Comparison of ENCODE assay signal across 18 cellular contexts in genomic region chr2:69185807-69186206, GRCh38.
DNase-seq lines count a peak whose midpoint lies in the region; ATAC-seq, FAIRE-seq and TF ChIP-seq lines count a peak whose summit lies in the region.
"Had no signal": no experiment of that assay in that cellular context is flagged by ENCODE, and none has a peak within 500 bp of the region (broad histone marks: within the 10 kb centered on the region; RNA-seq: fewer than 3 reads in every experiment).

No MANE protein-coding gene starts in this region.

- no peak for TF ChIP-seq CTCF in lower leg skin (IDR thresholded peaks at IDR 0.05)
- TF ChIP-seq CTCF in gastrocnemius medialis (IDR thresholded peaks at IDR 0.05 in 4 of 5, conservative IDR thresholded peaks at IDR 0.05 in 1 of 5): no peak

- ATAC-seq in HG02970 (IDR thresholded peaks at IDR 0.05; ENCODE audit: low FRiP score, unreplicated experiment): no peak
- ATAC-seq in gastrocnemius medialis: no peak
- ATAC-seq: heart right ventricle; stimulated activated memory B cell treated with anti-CD40 and anti-IgM and Interleukin-4, amounts not matched to agents 10 μg/mL and 1 μg/mL and 100 μg/mL, for 72 hours had no signal

- intact Hi-C loops in lower leg skin (cut with DNase I; ENCODE audit: low total_unique reads) (no loop called here), gastrocnemius medialis (cut with DNase I; ENCODE audit: low total_unique reads) (no loop called here)

- H3K4me1 ChIP-seq in gastrocnemius medialis: peaks cover 0 to 3% of the 10 kb centered on the region in 2 donors
- H3K4me1 ChIP-seq: BLaER1 had no signal

- 43 to 48% methylated on average over 7 of the region's 7 CpGs for WGBS in lower leg skin, 2 donors

- TF ChIP-seq POLR2A in lower leg skin (IDR thresholded peaks at IDR 0.05) (no peak), gastrocnemius medialis (IDR thresholded peaks at IDR 0.05) (no peak)

- no peak overlapping the region for H3K27ac ChIP-seq in gastrocnemius medialis
- H3K27ac ChIP-seq: BLaER1, heart right ventricle, WERI-Rb-1 had no signal

- H3K4me3 ChIP-seq in lower leg skin (ENCODE audit: low read depth, poor library complexity, severe bottlenecking) (no peak overlapping the region), gastrocnemius medialis (no peak overlapping the region)
- H3K4me3 ChIP-seq: BLaER1, heart right ventricle had no signal

- no peaks in the 10 kb centered on the region for H3K27me3 ChIP-seq in gastrocnemius medialis
- H3K27me3 ChIP-seq: BLaER1, heart right ventricle had no signal

- in situ Hi-C loops in gastrocnemius medialis (cut with MboI; ENCODE audit: low sequenced_read_pairs in 4 of 4): no loop called here

- H3K36me3 ChIP-seq in gastrocnemius medialis: no peaks in the 10 kb centered on the region
- H3K36me3 ChIP-seq: BLaER1 had no signal

- DNase-seq in Daoy (ENCODE audit: low read depth) (peak; percentile 86), HTR-8/SVneo (ENCODE audit: insufficient read length, low spot score) (peak; percentile 45), RKO (ENCODE audit: low spot score) (peak; percentile 27), fibroblast of gingiva (ENCODE audit: low read depth) (peak; percentile 14), lower leg skin (ENCODE audit: low spot score in 2 of 2) (no peak), amygdala (lab: John Stamatoyannopoulos, UW) (no peak), gastrocnemius medialis (no peak)
- DNase-seq: activated naive CD4-positive, alpha-beta T cell treated with Interleukin-2 at 50 U/mL for 16 hours; central memory CD4-positive, alpha-beta T cell; heart right ventricle; kidney glomerular epithelial cell; naive B cell; stimulated activated CD4-positive, alpha-beta T cell treated with anti-CD3 and anti-CD28 coated beads, Interleukin-4, amount 100 ng/mL, for 4 hours; WERI-Rb-1 had no signal

- no peaks in the 10 kb centered on the region for H3K9me3 ChIP-seq in gastrocnemius medialis
- H3K9me3 ChIP-seq: BLaER1, heart right ventricle had no signal

- FAIRE-seq in HTR-8/SVneo (lab: Jason Lieb, UNC): no peak
- FAIRE-seq: endothelial cell of umbilical vein had no signal

Comparison
In these comparisons a context has a peak if more than half of its experiments do, and no peak if none do; other contexts are left out.
1. DNase-seq: peak in Daoy (single experiment), HTR-8/SVneo (single experiment), RKO (single experiment) and fibroblast of gingiva (single experiment); none in lower leg skin (0 of 2), amygdala (0 of 56) and gastrocnemius medialis (0 of 2).